ENCODE assay signal across 15 cellular contexts in genomic region chr14:101716077-101716950, GRCh38. TPM values are rescaled to one million over a fixed set of nuclear protein-coding genes. Genes with fewer than 3 reads are reported as not detected.
A peak's percentile ranks its signal among the peaks of the same experiment; 100 is the strongest.
DNase-seq lines count a peak whose midpoint lies in the region; ATAC-seq and TF ChIP-seq lines count a peak whose summit lies in the region.
"Had no signal": no experiment of that assay in that cellular context is flagged by ENCODE, and none has a peak within 500 bp of the region (broad histone marks: within the 10 kb centered on the region; RNA-seq: fewer than 3 reads in every experiment).

No MANE protein-coding gene starts in this region.

- no peaks in the 10 kb centered on the region for H3K27me3 ChIP-seq in BLaER1 treated with 17β-estradiol and CSF1 and Interleukin-3, amounts not matched to agents 10 nM and 100 nM
- H3K27me3 ChIP-seq: testis had no signal

- peaks cover 15 to 36% (median 22%) of the 10 kb centered on the region in 11 experiments for H3K9me3 ChIP-seq in BLaER1 treated with 17β-estradiol and CSF1 and Interleukin-3, amounts not matched to agents 10 nM and 100 nM (replicated peaks in 1 of 11)
- H3K9me3 ChIP-seq: neutrophil, testis had no signal

- H3K4me2 ChIP-seq in BLaER1 treated with 17β-estradiol and CSF1 and Interleukin-3, amounts not matched to agents 10 nM and 100 nM = peak overlapping the region; percentile 31 to 72 (median 59); a peak in 20 of 22 replicates

- peak overlapping the region in 3 of 11 experiments; percentile 37 to 56 (median 45); a peak in 1 of 22 replicates for H3K27ac ChIP-seq in BLaER1 treated with 17β-estradiol and CSF1 and Interleukin-3, amounts not matched to agents 10 nM and 100 nM
- H3K27ac ChIP-seq: neutrophil, testis, VCaP had no signal

- H3K36me3 Mint-ChIP-seq in effector memory CD8-positive, alpha-beta T cell (ENCODE audit: insufficient read depth) = peaks cover 30% of the 10 kb centered on the region
- no peaks in the 10 kb centered on the region for H3K36me3 Mint-ChIP-seq in nephron progenitor cell (ENCODE audit: low read depth)

- DNase-seq in GM13976 (ENCODE audit: low spot score) (peak; percentile 15), nephron progenitor cell (no peak), NCI-H345 treated with DMSO at 0.1 percent for 48 hours (lab: John Stamatoyannopoulos, UW; ENCODE audit: unreplicated experiment) (no peak), anterior cingulate cortex (lab: John Stamatoyannopoulos, UW) (no peak), omental fat pad (ENCODE audit: low spot score) (no peak)
- DNase-seq in effector memory CD8-positive, alpha-beta T cell = no peak
- DNase-seq: activated naive CD4-positive, alpha-beta T cell treated with anti-CD3 and anti-CD28 coated beads for 36 hours; AML-193; NCI-H82; stimulated activated CD4-positive, alpha-beta T cell treated with anti-CD3 and anti-CD28 coated beads, Interleukin-2, amount 100 ng/mL, for 48 hours; testis had no signal

- no peak overlapping the region for H3K4me3 ChIP-seq in BLaER1 treated with 17β-estradiol and CSF1 and Interleukin-3, amounts not matched to agents 10 nM and 100 nM
- H3K4me3 ChIP-seq: testis had no signal

- no peak for TF ChIP-seq CTCF in GM13976 (IDR thresholded peaks at IDR 0.05; ENCODE audit: borderline replicate concordance, control extremely low read depth, extremely low read depth, insufficient read depth, missing control alignments)
- no peak for TF ChIP-seq CTCF in nephron progenitor cell (IDR thresholded peaks at IDR 0.05)
- no peak for TF ChIP-seq CTCF in omental fat pad (IDR thresholded peaks at IDR 0.05)

- peak overlapping the region in 2 of 11 experiments; percentile 29 to 49; a peak in 2 of 22 replicates for H3K9ac ChIP-seq in BLaER1 treated with 17β-estradiol and CSF1 and Interleukin-3, amounts not matched to agents 10 nM and 100 nM

- H3K27me3 Mint-ChIP-seq in effector memory CD8-positive, alpha-beta T cell = no peaks in the 10 kb centered on the region
- no peaks in the 10 kb centered on the region for H3K27me3 Mint-ChIP-seq in nephron progenitor cell (ENCODE audit: low read depth, poor library complexity)

- H3K36me3 ChIP-seq in BLaER1 treated with 17β-estradiol and CSF1 and Interleukin-3, amounts not matched to agents 10 nM and 100 nM = no peaks in the 10 kb centered on the region
- H3K36me3 ChIP-seq: neutrophil had no signal

- no peaks in the 10 kb centered on the region for H4K20me1 ChIP-seq in BLaER1 treated with 17β-estradiol and CSF1 and Interleukin-3, amounts not matched to agents 10 nM and 100 nM

- no peak for ATAC-seq in effector memory CD8-positive, alpha-beta T cell (replicated peaks)
- no peak for ATAC-seq in omental fat pad (ENCODE audit: low FRiP score)
- ATAC-seq in HG03097 (IDR thresholded peaks at IDR 0.05; ENCODE audit: low FRiP score, unreplicated experiment) = no peak

- peaks cover 27 to 56% (median 40%) of the 10 kb centered on the region in 10 experiments for H3K4me1 ChIP-seq in BLaER1 treated with 17β-estradiol and CSF1 and Interleukin-3, amounts not matched to agents 10 nM and 100 nM

- in situ Hi-C loops in GM13976 (cut with MboI; ENCODE audit: low sequenced_read_pairs, unreplicated experiment) = no loop called here

- no peaks in the 10 kb centered on the region for H3K9me3 Mint-ChIP-seq in effector memory CD8-positive, alpha-beta T cell
- H3K9me3 Mint-ChIP-seq in nephron progenitor cell = peaks cover 5% of the 10 kb centered on the region
- H3K9me3 Mint-ChIP-seq: activated naive CD4-positive, alpha-beta T cell treated with anti-CD3 and anti-CD28 coated beads for 36 hours had no signal

- peak overlapping the region; percentile 88 to 95 for H3K27ac Mint-ChIP-seq in effector memory CD8-positive, alpha-beta T cell
- peak overlapping the region; percentile 83 for H3K27ac Mint-ChIP-seq in nephron progenitor cell
- H3K27ac Mint-ChIP-seq: activated naive CD4-positive, alpha-beta T cell treated with anti-CD3 and anti-CD28 coated beads for 36 hours had no signal

- H3K4me1 Mint-ChIP-seq in effector memory CD8-positive, alpha-beta T cell (ENCODE audit: low read depth in 2 of 2) = peaks cover 47 to 50% of the 10 kb centered on the region in 2 donors
- H3K4me1 Mint-ChIP-seq in nephron progenitor cell = peaks cover 27% of the 10 kb centered on the region

- peak overlapping the region; percentile 55 to 59 for H3K4me3 Mint-ChIP-seq in effector memory CD8-positive, alpha-beta T cell
- H3K4me3 Mint-ChIP-seq in nephron progenitor cell = no peak overlapping the region
- H3K4me3 Mint-ChIP-seq: activated naive CD4-positive, alpha-beta T cell treated with anti-CD3 and anti-CD28 coated beads for 36 hours had no signal

RNA-seq across cellular contexts. Expression of gene PPP2R5C, which starts 45.2 kb away (rescaled TPM):
- 10 to 100 TPM; 73.7 to 90.5 (median 87.6) TPM for total RNA-seq in omental fat pad
